In the genomic region with DNA sequence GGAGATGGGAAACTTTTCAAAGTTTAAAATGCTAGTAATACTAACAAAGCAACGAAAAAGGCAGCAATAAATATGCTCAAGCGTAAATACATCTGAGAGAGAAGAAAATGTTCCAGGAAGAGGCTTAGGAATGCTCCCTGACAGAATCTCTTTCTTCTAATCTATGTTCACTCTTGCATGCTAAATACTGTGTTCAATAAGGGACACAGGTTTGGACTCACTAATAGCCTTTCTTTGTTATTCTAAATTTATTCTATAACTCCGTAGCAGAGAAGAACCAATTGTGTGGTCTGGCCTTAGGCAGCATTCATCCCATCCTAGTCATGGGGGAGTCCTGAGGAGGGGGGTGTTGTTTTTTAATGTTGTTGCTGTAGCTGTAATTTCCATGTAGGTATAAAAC, we compare ENCODE assay signal across 18 cellular contexts.
DNase-seq lines count a peak whose midpoint lies in the region; ATAC-seq, FAIRE-seq and TF ChIP-seq lines count a peak whose summit lies in the region.
"Had no signal": no experiment of that assay in that cellular context is flagged by ENCODE, and none has a peak within 500 bp of the region (broad histone marks: within the 10 kb centered on the region; RNA-seq: fewer than 3 reads in every experiment).

No MANE protein-coding gene starts in this region.

- H3K9me2 ChIP-seq in hepatocyte (replicated peaks; ENCODE audit: insufficient read depth), result no peaks in the 10 kb centered on the region

- H3K4me3 ChIP-seq in hepatocyte (no peak overlapping the region), neuron (ENCODE audit: low read length) (no peak overlapping the region), pancreas (no peak overlapping the region)

- DNase-seq in NCI-H526 treated with DMSO at 0.1 percent for 48 hours (lab: John Stamatoyannopoulos, UW), result peak; percentile 29
- DNase-seq in NCI-H526 (lab: John Stamatoyannopoulos, UW), result no peak
- DNase-seq in hepatocyte (ENCODE audit: low spot score), result no peak
- peak; percentile 62 for DNase-seq in superior temporal gyrus (ENCODE audit: extremely low spot score)
- no peak for DNase-seq in DMS 273 treated with DMSO at 0.1 percent for 48 hours (lab: John Stamatoyannopoulos, UW)
- DNase-seq in pancreas, result no peak
- DNase-seq in activated CD8-positive, alpha-beta memory T cell treated with anti-CD3 and anti-CD28 coated beads, Interleukin-2, amount 50 U/mL, for 4 hours, result no peak
- DNase-seq: CD8-positive, alpha-beta memory T cell; MM.1S; NCI-H1105; NCI-H1694 treated with DMSO at 0.1 percent for 48 hours; NCI-H345; NCI-H748 treated with DMSO at 0.1 percent for 48 hours had no signal

- H3K36me3 ChIP-seq in hepatocyte (replicated peaks; ENCODE audit: insufficient read depth, low read depth) (no peaks in the 10 kb centered on the region), neuron (ENCODE audit: insufficient read depth, low read length) (no peaks in the 10 kb centered on the region), pancreas (no peaks in the 10 kb centered on the region)

- ATAC-seq in pancreas, result no peak
- ATAC-seq: HepG2 had no signal

- H2AFZ ChIP-seq in hepatocyte, result no peak overlapping the region
- peak overlapping the region; percentile 38 for H2AFZ ChIP-seq in neuron (ENCODE audit: low read depth, low read length)

- no peaks in the 10 kb centered on the region for H3K79me2 ChIP-seq in hepatocyte

- 37% methylated on average over 3 of the region's 3 CpGs for WGBS in hepatocyte (ENCODE audit: low lambda C conversion rate, missing lambda C conversion rate)
- WGBS in pancreas, 2 donors, result 66 to 82% methylated on average over 3 of the region's 3 CpGs

- H4K20me1 ChIP-seq in hepatocyte (ENCODE audit: insufficient read depth, poor library complexity, severe bottlenecking), result no peaks in the 10 kb centered on the region

- H3K27me3 ChIP-seq in hepatocyte (no peaks in the 10 kb centered on the region), neuron (ENCODE audit: insufficient read depth, low read length) (no peaks in the 10 kb centered on the region), pancreas (peaks cover 0 to 12% (median 0%) of the 10 kb centered on the region in 4 donors)

- H3K4me1 ChIP-seq in hepatocyte (ENCODE audit: insufficient read depth) (peaks cover 10% of the 10 kb centered on the region), neuron (ENCODE audit: insufficient read depth, low read length) (peaks cover 39% of the 10 kb centered on the region), pancreas (no peaks in the 10 kb centered on the region)

- TF ChIP-seq CTCF in hepatocyte (IDR thresholded peaks at IDR 0.05; ENCODE audit: poor library complexity) (no peak), pancreas (IDR thresholded peaks at IDR 0.05) (no peak)

- intact Hi-C loops in pancreas (cut with DNase I), result no loop called here

- FAIRE-seq in pancreas (lab: Jason Lieb, UNC), result no peak
- FAIRE-seq: H1, HepG2, RCC 7860 had no signal

- H3K27ac ChIP-seq in hepatocyte (no peak overlapping the region), pancreas (no peak overlapping the region)
- H3K27ac ChIP-seq: 22Rv1 had no signal

- H3K9me3 ChIP-seq in hepatocyte (ENCODE audit: low read depth) (no peaks in the 10 kb centered on the region), neuron (ENCODE audit: low read length) (no peaks in the 10 kb centered on the region), pancreas (no peaks in the 10 kb centered on the region)

- peak overlapping the region; percentile 50 for H3K4me2 ChIP-seq in hepatocyte

Comparison
In these comparisons a context has a peak if more than half of its experiments do, and no peak if none do; other contexts are left out.
1. DNase-seq: peak in NCI-H526 treated with DMSO at 0.1 percent for 48 hours (single experiment) and superior temporal gyrus (single experiment); none in NCI-H526 (0 of 2), hepatocyte (single experiment), DMS 273 treated with DMSO at 0.1 percent for 48 hours (single experiment), pancreas (0 of 6) and activated CD8-positive, alpha-beta memory T cell treated with anti-CD3 and anti-CD28 coated beads, Interleukin-2, amount 50 U/mL, for 4 hours (single experiment).